Comparison of ENCODE assay signal across 19 cellular contexts in genomic region chr13:73578251-73578875, GRCh38.
DNase-seq lines count a peak whose midpoint lies in the region; ATAC-seq and TF ChIP-seq lines count a peak whose summit lies in the region.
"Had no signal": no experiment of that assay in that cellular context is flagged by ENCODE, and none has a peak within 500 bp of the region (broad histone marks: within the 10 kb centered on the region; RNA-seq: fewer than 3 reads in every experiment).

No MANE protein-coding gene starts in this region.

- no peak overlapping the region for H3K9ac ChIP-seq in Karpas-422 (ENCODE audit: low read length)

- H3K27ac ChIP-seq in Karpas-422 (ENCODE audit: low read length) = no peak overlapping the region
- H3K27ac ChIP-seq: RWPE1, SJCRH30 had no signal

- H2AFZ ChIP-seq in Karpas-422 (ENCODE audit: low read length) = no peak overlapping the region

- no peaks in the 10 kb centered on the region for H4K20me1 ChIP-seq in Karpas-422 (ENCODE audit: insufficient read depth, low read depth, low read length)

- H3K9me2 ChIP-seq in Karpas-422 (replicated peaks; ENCODE audit: insufficient read depth, low read length) = no peaks in the 10 kb centered on the region

- no peak for TF ChIP-seq CTCF in choroid plexus epithelial cell (conservative IDR thresholded peaks at IDR 0.05; ENCODE audit: low read depth, low read length)

- ATAC-seq in GM18520 (IDR thresholded peaks at IDR 0.05; ENCODE audit: unreplicated experiment) = no peak

- H3K36me3 ChIP-seq in Karpas-422 (ENCODE audit: insufficient read depth, low read length) = no peaks in the 10 kb centered on the region
- H3K36me3 ChIP-seq: SJCRH30 had no signal

- H3K79me2 ChIP-seq in Karpas-422 (ENCODE audit: low read length) = no peaks in the 10 kb centered on the region

- no peak overlapping the region for H3K4me3 ChIP-seq in choroid plexus epithelial cell (ENCODE audit: low read depth, low read length)
- no peak overlapping the region for H3K4me3 ChIP-seq in Karpas-422 (ENCODE audit: low read length)
- H3K4me3 ChIP-seq: SJCRH30 had no signal

- DNase-seq in HuH-7 (ENCODE audit: low spot score) (peak; percentile 32), RPMI7951 (ENCODE audit: low read depth) (peak; percentile 12), choroid plexus epithelial cell (ENCODE audit: low read depth) (peak; percentile 41), pons (ENCODE audit: low spot score) (peak; percentile 7), Karpas-422 (no peak)
- DNase-seq in stimulated activated CD4-positive, alpha-beta T cell treated with anti-CD3 and anti-CD28 coated beads, Interleukin-4, amount 100 ng/mL, for 24 hours = no peak
- DNase-seq: ACHN; CD4-positive, CD25-positive, alpha-beta regulatory T cell; EL; H9; KG1; NCI-H1092 treated with DMSO at 0.1 percent for 48 hours; NCI-H2081 treated with DMSO at 0.1 percent for 48 hours; NCI-H226; NCI-H69; NK-92 treated with Interleukin-12 subunit alpha and Interleukin-12 subunit beta, amount 100 ng/mL, for 24 hours; SJCRH30 had no signal

- no peaks in the 10 kb centered on the region for H3K4me1 ChIP-seq in Karpas-422 (ENCODE audit: low read length)
- H3K4me1 ChIP-seq: SJCRH30 had no signal

- H3K4me2 ChIP-seq in Karpas-422 (ENCODE audit: low read depth, low read length, poor library complexity, severe bottlenecking) = no peak overlapping the region

- H3K9me3 ChIP-seq in Karpas-422 (ENCODE audit: low read length) = no peaks in the 10 kb centered on the region
- H3K9me3 ChIP-seq: SJCRH30 had no signal

- H3K27me3 ChIP-seq in Karpas-422 (ENCODE audit: low read length) = no peaks in the 10 kb centered on the region
- H3K27me3 ChIP-seq: SJCRH30 had no signal

Comparison
In these comparisons a context has a peak if more than half of its experiments do, and no peak if none do; other contexts are left out.
1. DNase-seq: peak in HuH-7 (single experiment), RPMI7951 (single experiment), choroid plexus epithelial cell (single experiment) and pons (single experiment); none in Karpas-422 (single experiment) and stimulated activated CD4-positive, alpha-beta T cell treated with anti-CD3 and anti-CD28 coated beads, Interleukin-4, amount 100 ng/mL, for 24 hours (single experiment).